In genomic region chr2:177392373-177393246, GRCh38 we compare ENCODE assay signal across 1 cellular context.
TF ChIP-seq lines count a peak whose summit lies in the region.

Gene AGPS, plus strand, starts transcription at chr2:177392773. Its CDS starts 17 bp downstream, at chr2:177392790.

TF ChIP-seq in K562, 482 proteins besides CTCF, POLR2A, EP300 and RAD21 (continued from another document and continues in another):
- TF ChIP-seq ZBTB40 (IDR thresholded peaks at IDR 0.05) (peak; percentile 30; the same call in 1 of the 2 replicates), ZBTB40 (CRISPR knock-in tag; IDR thresholded peaks at IDR 0.05) (peak; percentile 43; the same call in 1 of the 2 replicates), CREB3L1 (IDR thresholded peaks at IDR 0.05; ENCODE audit: borderline replicate concordance, low read depth) (peak; percentile 90), SMAD3 (CRISPR knock-in tag; conservative IDR thresholded peaks at IDR 0.05) (peak; percentile 79), RBM22 (IDR thresholded peaks at IDR 0.05; ENCODE audit: low read depth, low read length, poor library complexity, severe bottlenecking) (peak; percentile 82), ATF2 (CRISPR knock-in tag; IDR thresholded peaks at IDR 0.05) (peak; percentile 50; the same call in 1 of the 2 replicates), ZBTB33 (CRISPR knock-in tag; IDR thresholded peaks at IDR 0.05) (peak; percentile 87), EHMT2 (IDR thresholded peaks at IDR 0.05) (peak; percentile 45; the same call in 1 of the 2 replicates), TAF15 (IDR thresholded peaks at IDR 0.05; ENCODE audit: low read depth, low read length) (no peak), KLF13 (tag; IDR thresholded peaks at IDR 0.05; ENCODE audit: borderline replicate concordance, low read depth) (peak; percentile 80), ZNF277 (CRISPR knock-in tag; IDR thresholded peaks at IDR 0.05; ENCODE audit: borderline replicate concordance) (no peak), CXXC5 (CRISPR knock-in tag; IDR thresholded peaks at IDR 0.05) (peak; percentile 96), TAF1 (IDR thresholded peaks at IDR 0.05; ENCODE audit: control insufficient read depth, extremely low read depth, insufficient read depth, low read length, severe bottlenecking) (peak; percentile 95), ZBTB1 (CRISPR knock-in tag; IDR thresholded peaks at IDR 0.05; ENCODE audit: borderline replicate concordance, low read depth) (peak; percentile 86; the same call in 1 of the 2 replicates), FOXP1 (CRISPR knock-in tag; IDR thresholded peaks at IDR 0.05) (peak; percentile 79), ZFX (CRISPR knock-in tag; IDR thresholded peaks at IDR 0.05) (peak; percentile 91), ZNF75A (CRISPR knock-in tag; IDR thresholded peaks at IDR 0.05) (peak; percentile 69; the same call in 1 of the 2 replicates), ZNF830 (CRISPR knock-in tag; IDR thresholded peaks at IDR 0.05) (peak; percentile 68; the same call in 1 of the 2 replicates), JUN (IDR thresholded peaks at IDR 0.05; ENCODE audit: borderline replicate concordance, low read depth, low read length) (peak; percentile 23; the same call in 1 of the 2 replicates), JUN (CRISPR knock-in tag; IDR thresholded peaks at IDR 0.05; ENCODE audit: borderline replicate concordance) (peak; percentile 20; the same call in 1 of the 2 replicates), CHD1 (IDR thresholded peaks at IDR 0.05; ENCODE audit: low read length) (peak; percentile 43), CBX5 (IDR thresholded peaks at IDR 0.05; ENCODE audit: borderline replicate concordance, low read depth) (peak; percentile 41), MXI1 (IDR thresholded peaks at IDR 0.05; ENCODE audit: low read depth, low read length) (peak; percentile 67; the same call in 1 of the 2 replicates), FOXM1 (IDR thresholded peaks at IDR 0.05; ENCODE audit: low read depth) (no peak), FOXM1 (CRISPR knock-in tag; IDR thresholded peaks at IDR 0.05; ENCODE audit: low read depth) (peak; percentile 76; the same call in 1 of the 2 replicates), UBTF (IDR thresholded peaks at IDR 0.05; ENCODE audit: borderline replicate concordance in 1 of 2, low read depth in 2 of 2, low read length in 2 of 2) (peak; percentile 16 to 72; a peak in 2 of 4 replicates), BCL6 (CRISPR knock-in tag; IDR thresholded peaks at IDR 0.05) (0 out of 2 replicates have a peak, but pooled peaks have one; percentile 16), SIRT6 (IDR thresholded peaks at IDR 0.05; ENCODE audit: low read depth, low read length) (no peak), GTF2F1 (IDR thresholded peaks at IDR 0.05; ENCODE audit: low read depth, low read length) (0 out of 2 replicates have a peak, but pooled peaks have one; percentile 50), ELF4 (CRISPR knock-in tag; IDR thresholded peaks at IDR 0.05) (peak; percentile 63; the same call in 1 of the 2 replicates), ZNF212 (CRISPR knock-in tag; IDR thresholded peaks at IDR 0.05) (peak; percentile 87; the same call in 1 of the 2 replicates), RBM25 (IDR thresholded peaks at IDR 0.05; ENCODE audit: low read depth, low read length, severe bottlenecking) (peak; percentile 62), ESRRB (CRISPR knock-in tag; IDR thresholded peaks at IDR 0.05; ENCODE audit: borderline replicate concordance) (no peak), E2F3 (CRISPR knock-in tag; IDR thresholded peaks at IDR 0.05) (peak; percentile 94), ATF3 (IDR thresholded peaks at IDR 0.05) (no peak), ATF3 (CRISPR knock-in tag; conservative IDR thresholded peaks at IDR 0.05) (peak; percentile 45; the same call in 1 of the 2 replicates), KDM4B (IDR thresholded peaks at IDR 0.05; ENCODE audit: borderline replicate concordance in 2 of 2, low read depth in 1 of 2) (peak in 1 of 2 experiments; percentile 77; a peak in 1 of 4 replicates), SIX5 (IDR thresholded peaks at IDR 0.05; ENCODE audit: borderline replicate concordance in 1 of 2, insufficient read depth in 1 of 2, low read depth in 1 of 2, low read length in 2 of 2) (peak; percentile 25 to 33; a peak in 2 of 4 replicates), ATF4 (CRISPR knock-in tag; IDR thresholded peaks at IDR 0.05) (peak; percentile 38; the same call in 1 of the 2 replicates)
